In the genomic region with DNA sequence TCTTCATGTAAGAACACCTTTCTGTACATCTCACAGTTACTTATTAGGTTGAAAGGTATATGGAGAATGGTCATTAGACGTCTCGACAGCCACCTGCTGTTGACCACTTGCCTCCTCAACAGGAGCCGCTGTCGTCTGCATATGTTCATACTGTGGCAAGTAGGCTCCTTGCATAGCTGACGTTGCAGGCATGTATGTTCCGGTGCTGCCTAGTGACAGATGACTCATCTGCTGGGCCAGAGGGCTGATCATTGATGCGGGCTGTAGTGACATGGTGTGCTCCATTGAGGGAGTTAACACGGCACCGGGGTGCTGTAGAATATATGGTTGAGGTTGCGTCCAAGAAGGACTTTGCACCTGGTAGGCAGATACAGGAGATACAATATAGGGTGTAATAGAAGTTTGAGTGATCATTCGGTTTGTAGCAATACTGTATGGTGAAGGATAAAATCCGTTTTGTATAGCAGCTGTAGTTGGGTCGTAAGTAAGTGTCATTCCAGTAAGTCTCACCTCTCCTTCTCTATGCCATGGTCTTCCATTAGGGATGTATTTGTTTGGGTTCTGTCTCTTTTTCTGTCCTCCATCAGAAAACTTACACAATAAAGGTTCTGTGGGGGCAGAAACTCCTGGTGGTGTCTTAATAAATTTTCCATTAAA, we compare ENCODE assay signal across 8 cellular contexts. TPM values are rescaled to one million over a fixed set of nuclear protein-coding genes. Genes with fewer than 3 reads are reported as not detected.
DNase-seq lines count a peak whose midpoint lies in the region; ATAC-seq and TF ChIP-seq lines count a peak whose summit lies in the region.
"Not testable (repeated sequence)": the region's sequence is repeated elsewhere in the genome, so short reads cannot be mapped to it uniquely, and the experiment has no call there.

No MANE protein-coding gene starts in this region.

- H3K4me1 Mint-ChIP-seq in activated naive CD8-positive, alpha-beta T cell treated with anti-CD3 and anti-CD28 coated beads for 36 hours: not testable (repeated sequence)

- H3K27ac ChIP-seq in right cardiac atrium (ENCODE audit: low read length): not testable (repeated sequence)
- peak overlapping the region in 7 of 8 donors; percentile 64 to 87 (median 79) for H3K27ac ChIP-seq in spleen

- DNase-seq in DMS 273 treated with DMSO at 0.1 percent for 48 hours (lab: John Stamatoyannopoulos, UW): peak; percentile 20
- DNase-seq in NCI-H146 (lab: John Stamatoyannopoulos, UW): peak; percentile 73
- peak; percentile 22 for DNase-seq in T follicular helper cell (ENCODE audit: low read depth)
- DNase-seq in activated naive CD8-positive, alpha-beta T cell treated with anti-CD3 and anti-CD28 coated beads for 36 hours: not testable (repeated sequence)
- peak in 2 of 3 donors; percentile 20 to 52 for DNase-seq in right cardiac atrium
- DNase-seq in spleen: peak; percentile 91

- H3K27me3 Mint-ChIP-seq in activated naive CD8-positive, alpha-beta T cell treated with anti-CD3 and anti-CD28 coated beads for 36 hours: peaks cover 39% of the 10 kb centered on the region

- H3K27me3 ChIP-seq in right cardiac atrium (ENCODE audit: control insufficient read depth, insufficient read depth): not testable (repeated sequence)
- H3K27me3 ChIP-seq in spleen (replicated peaks in 1 of 7): peaks cover 0 to 11% (median 0%) of the 10 kb centered on the region in 7 donors

- H3K4me3 ChIP-seq in right cardiac atrium (ENCODE audit: low read length): not testable (repeated sequence)
- peak overlapping the region in 2 of 8 donors; percentile 40 to 72 for H3K4me3 ChIP-seq in spleen

- not testable (repeated sequence) for H3K9me3 ChIP-seq in right cardiac atrium (ENCODE audit: control insufficient read depth, low read length); spleen

- TF ChIP-seq CTCF in spleen (IDR thresholded peaks at IDR 0.05 in 8 of 11, conservative IDR thresholded peaks at IDR 0.05 in 3 of 11): peak in 1 of 11 experiments; percentile 15

- intact Hi-C loops in right cardiac atrium (cut with DNase I); spleen (cut with DNase I; ENCODE audit: low total_unique reads): not testable (repeated sequence)

- H3K36me3 ChIP-seq in spleen: peaks cover 0 to 59% (median 5%) of the 10 kb centered on the region in 6 donors

- not testable (repeated sequence) for TF ChIP-seq POLR2A in spleen (IDR thresholded peaks at IDR 0.05)

- not testable (repeated sequence) for H3K36me3 Mint-ChIP-seq in activated naive CD8-positive, alpha-beta T cell treated with anti-CD3 and anti-CD28 coated beads for 36 hours

- H3K4me3 Mint-ChIP-seq in activated naive CD8-positive, alpha-beta T cell treated with anti-CD3 and anti-CD28 coated beads for 36 hours: peak overlapping the region; percentile 37

- ATAC-seq in GM19438 (IDR thresholded peaks at IDR 0.05; ENCODE audit: low read depth, unreplicated experiment) (peak; percentile 91), HG03045 (IDR thresholded peaks at IDR 0.05; ENCODE audit: unreplicated experiment) (peak; percentile 78), right cardiac atrium (peak; percentile 67 to 69)

- H3K9me3 Mint-ChIP-seq in activated naive CD8-positive, alpha-beta T cell treated with anti-CD3 and anti-CD28 coated beads for 36 hours: not testable (repeated sequence)

- not testable (repeated sequence) for H3K27ac Mint-ChIP-seq in activated naive CD8-positive, alpha-beta T cell treated with anti-CD3 and anti-CD28 coated beads for 36 hours

- not testable (repeated sequence) for H3K4me1 ChIP-seq in right cardiac atrium (ENCODE audit: control insufficient read depth, insufficient read depth, low read length)
- peaks cover 0 to 58% (median 31%) of the 10 kb centered on the region in 6 donors for H3K4me1 ChIP-seq in spleen

- WGBS in right cardiac atrium: 63% methylated on average over 13 of the region's 13 CpGs
- WGBS in spleen, 5 donors: 60 to 75% (median 67%) methylated on average over 13 of the region's 13 CpGs

RNA-seq across cellular contexts. Expression of gene IRAK3, which starts 45.2 kb away (rescaled TPM):
- under 1 TPM; 0.30 to 0.33 TPM for total RNA-seq in activated naive CD8-positive, alpha-beta T cell treated with anti-CD3 and anti-CD28 coated beads for 36 hours
- 10 to 100 TPM in 1 of 4 donors, 1 to 10 TPM in 3; 6.7 to 17.0 (median 9.3) TPM for total RNA-seq in right cardiac atrium
- 4.1 TPM for polyA plus RNA-seq in right cardiac atrium
- total RNA-seq in spleen: 100 to 1,000 TPM in 2 of 7 donors, 10 to 100 TPM in 5; 39.0 to 157 (median 79.6) TPM
- polyA plus RNA-seq in spleen: 1 to 10 TPM; 4.4 to 9.4 (median 5.7) TPM

Comparison
In these comparisons a context has a peak if more than half of its experiments do, and no peak if none do; other contexts are left out.
1. RNA of gene IRAK3, which starts 45.2 kb away (total RNA-seq): 39.0 to 157 TPM in spleen and 6.7 to 17.0 TPM in right cardiac atrium; 0.30 to 0.33 TPM in activated naive CD8-positive, alpha-beta T cell treated with anti-CD3 and anti-CD28 coated beads for 36 hours; every median in the first group is over 4 times any median in the second.
2. Peak in every context shown above with its lines, with median percentiles within 50 percentile points of each other: ATAC-seq.